Comparison of ENCODE assay signal across 24 cellular contexts in genomic region chr10:2351566-2351965, GRCh38.
"Had no signal": no experiment of that assay in that cellular context is flagged by ENCODE, and none has a peak within 500 bp of the region (broad histone marks: within the 10 kb centered on the region; RNA-seq: fewer than 3 reads in every experiment).

No MANE protein-coding gene starts in this region.

- H3K4me2 ChIP-seq: SK-N-SH had no signal

- H3K4me1 ChIP-seq: adrenal gland, SJCRH30 had no signal

- FAIRE-seq: K562 had no signal

- H3K9ac ChIP-seq: SK-N-SH had no signal

- H3K27me3 ChIP-seq: adrenal gland, SJCRH30 had no signal

- H3K27ac ChIP-seq: adrenal gland, RWPE1, SJCRH30, WERI-Rb-1 had no signal

- DNase-seq: activated CD4-positive, alpha-beta T cell treated with anti-CD3 and anti-CD28 coated beads for 36 hours; activated CD4-positive, alpha-beta T cell treated with anti-CD3 and anti-CD28 coated beads, Interleukin-2, amount 50 U/mL, for 4 hours; activated CD8-positive, alpha-beta memory T cell treated with anti-CD3 and anti-CD28 coated beads, Interleukin-2, amount 50 U/mL, for 48 hours; activated CD8-positive, alpha-beta T cell treated with anti-CD3 and anti-CD28 coated beads, Interleukin-2, amount 10 ng/mL, durations not matched to agents 7 days and 5 days; activated naive CD4-positive, alpha-beta T cell treated with anti-CD3 and anti-CD28 coated beads, Interleukin-2, amount 50 U/mL, for 16 hours; activated naive CD8-positive, alpha-beta T cell treated with anti-CD3 and anti-CD28 coated beads, Interleukin-2, amount 10 ng/mL, durations not matched to agents 7 days and 5 days; activated T-cell treated with anti-CD3 and anti-CD28 coated beads, Interleukin-2, amount 50 U/mL, for 1 hour; adrenal gland; anterior cingulate cortex; Karpas-422; NCI-H1048; NCI-H146; NCI-H1930; NCI-H2171; NCI-H2227 treated with DMSO at 0.1 percent for 48 hours; NCI-H446 treated with DMSO at 0.1 percent for 48 hours; NCI-H524 treated with DMSO at 0.1 percent for 48 hours; Right ventricle myocardium superior; SJCRH30; SK-N-SH; T-helper 1 cell; WERI-Rb-1 had no signal

- ATAC-seq: activated CD4-positive, alpha-beta T cell treated with anti-CD3 and anti-CD28 coated beads for 36 hours; activated CD8-positive, alpha-beta T cell treated with anti-CD3 and anti-CD28 coated beads, Interleukin-2, amount 10 ng/mL, durations not matched to agents 7 days and 5 days; K562 had no signal

- H3K9me3 ChIP-seq: adrenal gland, SJCRH30, SK-N-SH had no signal

- H3K36me3 ChIP-seq: adrenal gland, SJCRH30, WERI-Rb-1 had no signal

- H3K4me3 ChIP-seq: adrenal gland, K562, SJCRH30 had no signal
